In the genomic region with DNA sequence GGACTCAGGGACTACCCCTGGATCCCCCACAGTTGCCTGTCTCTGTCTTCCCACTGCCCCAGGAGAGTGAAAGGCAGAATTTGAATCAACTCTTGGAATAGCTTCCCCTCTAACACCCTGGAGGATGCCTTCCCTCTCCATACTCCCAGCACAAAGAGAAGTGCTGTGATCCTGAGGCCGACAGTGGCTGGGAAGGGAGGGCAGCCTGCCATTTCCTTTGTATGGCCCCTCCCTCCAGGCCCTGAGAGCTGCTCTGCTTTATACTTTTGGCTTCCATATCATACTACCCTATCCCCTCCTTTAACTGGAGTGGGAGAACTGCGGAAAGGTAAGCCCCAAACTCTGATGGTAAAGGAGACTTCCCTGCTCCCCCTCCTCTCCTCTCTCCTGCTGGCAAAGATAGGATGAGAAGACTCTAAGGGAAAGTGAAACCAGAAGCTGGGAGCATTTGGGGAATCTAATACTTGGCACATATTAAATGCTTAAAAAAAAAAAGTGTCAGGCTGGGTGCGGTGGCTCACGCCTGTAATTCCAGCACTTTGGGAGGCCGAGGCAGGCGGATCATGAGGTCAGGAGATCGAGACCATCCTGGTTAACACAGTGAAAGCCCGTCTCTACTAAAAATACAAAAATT, we compare ENCODE assay signal across 12 cellular contexts. TPM values are rescaled to one million over a fixed set of nuclear protein-coding genes. Genes with fewer than 3 reads are reported as not detected.
DNase-seq lines count a peak whose midpoint lies in the region; ATAC-seq and TF ChIP-seq lines count a peak whose summit lies in the region.
"Had no signal": no experiment of that assay in that cellular context is flagged by ENCODE, and none has a peak within 500 bp of the region (broad histone marks: within the 10 kb centered on the region; RNA-seq: fewer than 3 reads in every experiment).

No MANE protein-coding gene starts in this region.

- H2BK5ac ChIP-seq in trophoblast cell (ENCODE audit: low read depth, low read length, poor library complexity) = no peak overlapping the region

- H3K9me3 ChIP-seq in osteoblast (ENCODE audit: low read depth, low read length) = no peaks in the 10 kb centered on the region
- H3K9me3 ChIP-seq in trophoblast cell (ENCODE audit: insufficient read depth, low read depth, low read length) = no peaks in the 10 kb centered on the region

- no peak overlapping the region for H3K4ac ChIP-seq in trophoblast cell (ENCODE audit: low read depth, low read length)

- intact Hi-C loops in Right ventricle myocardium superior (cut with DNase I) = no loop called here
- intact Hi-C loops in left cardiac atrium (cut with DNase I) = no loop called here

- H3K4me1 ChIP-seq in osteoblast (ENCODE audit: insufficient read depth, low read length) (peaks cover 23% of the 10 kb centered on the region), trophoblast cell (ENCODE audit: control insufficient read depth in 1 of 2, insufficient read depth in 2 of 2, low read length in 2 of 2) (peaks cover 2 to 7% of the 10 kb centered on the region in 2 experiments)

- ATAC-seq in Right ventricle myocardium superior (ENCODE audit: poor library complexity) (peak; percentile 3), left cardiac atrium (no peak)

- H3K27me3 ChIP-seq in osteoblast (ENCODE audit: insufficient read depth, low read length) (peaks cover 5% of the 10 kb centered on the region), trophoblast cell (ENCODE audit: insufficient read depth, low read length) (no peaks in the 10 kb centered on the region)

- no peaks in the 10 kb centered on the region for H4K20me1 ChIP-seq in osteoblast (ENCODE audit: insufficient read depth, low read length)

- H3K9ac ChIP-seq in trophoblast cell (ENCODE audit: low read length) = no peak overlapping the region

- no peak overlapping the region for H4K91ac ChIP-seq in trophoblast cell (ENCODE audit: low read depth, low read length)

- H3K27ac ChIP-seq in osteoblast (ENCODE audit: low read depth, low read length) (no peak overlapping the region), trophoblast cell (ENCODE audit: low read depth, low read length) (no peak overlapping the region)

- H4K12ac ChIP-seq in trophoblast cell (ENCODE audit: low read depth, low read length) = no peak overlapping the region

- H3K4me2 ChIP-seq in osteoblast (ENCODE audit: insufficient read depth, low read length) = peak overlapping the region; percentile 72
- no peak overlapping the region for H3K4me2 ChIP-seq in trophoblast cell (ENCODE audit: low read length)

- no peak overlapping the region for H3K18ac ChIP-seq in trophoblast cell (ENCODE audit: low read length)

- H2AK5ac ChIP-seq in trophoblast cell (ENCODE audit: low read length) = no peak overlapping the region

- peak overlapping the region; percentile 94 for H2AFZ ChIP-seq in osteoblast (ENCODE audit: low read length)
- no peak overlapping the region for H2AFZ ChIP-seq in trophoblast cell (ENCODE audit: insufficient read depth, low read length, poor library complexity)

- H3K79me2 ChIP-seq in osteoblast (ENCODE audit: insufficient read depth, low read length) = peaks cover 12% of the 10 kb centered on the region
- H3K79me2 ChIP-seq in trophoblast cell (ENCODE audit: control insufficient read depth, insufficient read depth, low read length, poor library complexity) = peaks cover 4% of the 10 kb centered on the region

- no peak overlapping the region for H3K14ac ChIP-seq in trophoblast cell (ENCODE audit: low read length)

- H3K36me3 ChIP-seq in osteoblast (ENCODE audit: insufficient read depth, low read length) (no peaks in the 10 kb centered on the region), trophoblast cell (ENCODE audit: control insufficient read depth in 1 of 2, insufficient read depth in 2 of 2, low read length in 2 of 2) (no peaks in the 10 kb centered on the region)

- TF ChIP-seq CTCF in fibroblast of mammary gland (conservative IDR thresholded peaks at IDR 0.05; ENCODE audit: control insufficient read depth, insufficient read depth, low read depth, low read length) (no peak), osteoblast (IDR thresholded peaks at IDR 0.05; ENCODE audit: extremely low read depth, low read depth, low read length) (no peak)

- H3K23ac ChIP-seq in trophoblast cell (ENCODE audit: low read length) = no peak overlapping the region

- no peak for DNase-seq in Right ventricle myocardium superior
- DNase-seq in left cardiac atrium = no peak
- peak; percentile 63 for DNase-seq in fibroblast of mammary gland (ENCODE audit: low read depth)
- peak; percentile 88 for DNase-seq in osteoblast (ENCODE audit: insufficient read length, low spot score, missing footprints)
- no peak for DNase-seq in GM19238 (ENCODE audit: insufficient read length, low spot score)
- no peak for DNase-seq in occipital lobe (lab: John Stamatoyannopoulos, UW)
- DNase-seq in activated CD4-positive, CD25-positive, alpha-beta regulatory T cell (lab: John Stamatoyannopoulos, UW) = no peak
- no peak for DNase-seq in trophoblast cell
- DNase-seq: activated effector memory CD4-positive, alpha-beta T cell treated with Interleukin-2 at 50 U/mL for 16 hours; effector CD8-positive, alpha-beta T cell had no signal

- no peak overlapping the region for H2BK12ac ChIP-seq in trophoblast cell (ENCODE audit: low read length)

- no CpG with 5 or more reads among the region's 8 CpGs for WGBS in trophoblast cell (ENCODE audit: extremely low coverage, insufficient coverage, insufficient read length)

- no peak overlapping the region for H4K8ac ChIP-seq in trophoblast cell (ENCODE audit: low read depth, low read length)

- H3K4me3 ChIP-seq in fibroblast of mammary gland (ENCODE audit: control insufficient read depth, low read depth, low read length) = no peak overlapping the region
- H3K4me3 ChIP-seq in osteoblast (ENCODE audit: insufficient read depth, low read length) = peak overlapping the region; percentile 57
- H3K4me3 ChIP-seq in trophoblast cell (ENCODE audit: low read depth, low read length) = no peak overlapping the region

- H3K79me1 ChIP-seq in trophoblast cell (ENCODE audit: low read length) = peaks cover 7% of the 10 kb centered on the region

- no peak overlapping the region for H2BK120ac ChIP-seq in trophoblast cell (ENCODE audit: insufficient read depth, low read length, poor library complexity)

RNA-seq across cellular contexts. Expression of a gene that starts 4.1 kb away (rescaled TPM):
- 54.0 TPM for total RNA-seq in Right ventricle myocardium superior
- total RNA-seq in left cardiac atrium = 10 to 100 TPM; 44.0 to 56.4 TPM
- total RNA-seq in osteoblast = 33.6 and 36.6 TPM in 2 replicates
- total RNA-seq in occipital lobe = 72.5 TPM
- polyA plus RNA-seq in trophoblast cell (2013) = 44.7 and 45.9 TPM in 2 replicates

RNA-seq across cellular contexts. Expression of a gene that starts 4.5 kb away (rescaled TPM):
- total RNA-seq in Right ventricle myocardium superior = 80.0 TPM
- total RNA-seq in left cardiac atrium = 10 to 100 TPM; 54.4 to 77.9 TPM
- 30.6 and 33.3 TPM in 2 replicates for total RNA-seq in osteoblast
- total RNA-seq in occipital lobe = 91.1 TPM
- 4.1 TPM in 2 replicates for polyA plus RNA-seq in trophoblast cell (2013)

RNA-seq across cellular contexts. Expression of a gene that starts 42.1 kb away (rescaled TPM):
- 21.1 TPM for total RNA-seq in Right ventricle myocardium superior
- 10 to 100 TPM; 17.1 to 19.5 TPM for total RNA-seq in left cardiac atrium
- total RNA-seq in osteoblast = 5.1 and 7.1 TPM in 2 replicates
- total RNA-seq in occipital lobe = 0.78 TPM
- 2.0 and 2.2 TPM in 2 replicates for polyA plus RNA-seq in trophoblast cell (2013)

RNA-seq across cellular contexts. Expression of a gene that starts 43.0 kb away (rescaled TPM):
- not detected for total RNA-seq in Right ventricle myocardium superior
- total RNA-seq in left cardiac atrium = 1 to 10 TPM in 1 of 2 donors, not detected in 1; 1.2 TPM
- total RNA-seq in osteoblast = not detected in 2 replicates
- 0.16 TPM for total RNA-seq in occipital lobe
- not detected in 2 replicates for polyA plus RNA-seq in trophoblast cell (2013)
- total RNA-seq: progenitor cell of endocrine pancreas had no signal
- polyA plus RNA-seq: AG04450 had no signal

Comparison
In these comparisons a context has a peak if more than half of its experiments do, and no peak if none do; other contexts are left out.
1. DNase-seq: peak in fibroblast of mammary gland (single experiment) and osteoblast (single experiment); none in Right ventricle myocardium superior (single experiment), left cardiac atrium (single experiment), GM19238 (single experiment), occipital lobe (single experiment), activated CD4-positive, CD25-positive, alpha-beta regulatory T cell (0 of 4) and trophoblast cell (0 of 2).